ENCODE assay signal across 13 cellular contexts in genomic region chr9:134458111-134458845, GRCh38.
DNase-seq lines count a peak whose midpoint lies in the region; ATAC-seq and TF ChIP-seq lines count a peak whose summit lies in the region.
"Had no signal": no experiment of that assay in that cellular context is flagged by ENCODE, and none has a peak within 500 bp of the region (broad histone marks: within the 10 kb centered on the region; RNA-seq: fewer than 3 reads in every experiment).

No MANE protein-coding gene starts in this region.

- peaks cover 0 to 21% (median 6%) of the 10 kb centered on the region in 4 donors for H3K4me1 Mint-ChIP-seq in CD4-positive, CD25-positive, alpha-beta regulatory T cell

- TF ChIP-seq CTCF in left ventricle myocardium inferior (IDR thresholded peaks at IDR 0.05; ENCODE audit: borderline replicate concordance) (no peak), GM10266 (IDR thresholded peaks at IDR 0.05; ENCODE audit: control insufficient read depth, insufficient read depth, low read depth, missing control alignments) (no peak), upper lobe of right lung (IDR thresholded peaks at IDR 0.05) (no peak)

- H3K36me3 ChIP-seq in CD4-positive, CD25-positive, alpha-beta regulatory T cell (ENCODE audit: control insufficient read depth, insufficient read depth, low read length) = no peaks in the 10 kb centered on the region
- H3K36me3 ChIP-seq in left ventricle myocardium inferior = no peaks in the 10 kb centered on the region
- no peaks in the 10 kb centered on the region for H3K36me3 ChIP-seq in upper lobe of right lung
- H3K36me3 ChIP-seq: WERI-Rb-1 had no signal

- no peak for ATAC-seq in CD4-positive, CD25-positive, alpha-beta regulatory T cell (ENCODE audit: low read depth in 2 of 2)
- ATAC-seq in HG03571 (IDR thresholded peaks at IDR 0.05; ENCODE audit: unreplicated experiment) (no peak), upper lobe of right lung (no peak)
- ATAC-seq: body of pancreas had no signal

- H3K9me3 Mint-ChIP-seq in CD4-positive, CD25-positive, alpha-beta regulatory T cell = peaks cover 0 to 2% (median 0%) of the 10 kb centered on the region in 7 donors

- peak overlapping the region in 2 of 3 donors; percentile 20 to 96 for H3K27ac Mint-ChIP-seq in CD4-positive, CD25-positive, alpha-beta regulatory T cell

- peaks cover 18% of the 10 kb centered on the region for H3K4me1 ChIP-seq in CD4-positive, CD25-positive, alpha-beta regulatory T cell (ENCODE audit: control insufficient read depth, insufficient read depth, low read length, poor library complexity, severe bottlenecking)
- H3K4me1 ChIP-seq in left ventricle myocardium inferior (peaks cover 28% of the 10 kb centered on the region), upper lobe of right lung (peaks cover 17% of the 10 kb centered on the region)

- H3K4me3 ChIP-seq in CD4-positive, CD25-positive, alpha-beta regulatory T cell (ENCODE audit: low read depth, low read length) = no peak overlapping the region
- H3K4me3 ChIP-seq in left ventricle myocardium inferior (no peak overlapping the region), skin epidermis (no peak overlapping the region), upper lobe of right lung (no peak overlapping the region)
- H3K4me3 ChIP-seq: body of pancreas had no signal

- peaks cover 4% of the 10 kb centered on the region for H3K27me3 Mint-ChIP-seq in CD4-positive, CD25-positive, alpha-beta regulatory T cell

- H3K4me3 Mint-ChIP-seq in CD4-positive, CD25-positive, alpha-beta regulatory T cell = peak overlapping the region in 2 of 4 donors; percentile 41 to 71

- intact Hi-C loops in left ventricle myocardium inferior (cut with micrococcal nuclease) = no loop called here
- intact Hi-C loops in upper lobe of right lung (cut with DNase I) = no loop called here

- H3K27ac ChIP-seq in CD4-positive, CD25-positive, alpha-beta regulatory T cell (ENCODE audit: insufficient read depth, low read length, poor library complexity, severe bottlenecking) = no peak overlapping the region
- H3K27ac ChIP-seq in left ventricle myocardium inferior (replicated peaks) (peak overlapping the region; percentile 58), skin epidermis (peak overlapping the region in 13 of 21 experiments; percentile 21 to 95 (median 85)), upper lobe of right lung (no peak overlapping the region)
- H3K27ac ChIP-seq: body of pancreas, WERI-Rb-1 had no signal

- H3K27me3 ChIP-seq in CD4-positive, CD25-positive, alpha-beta regulatory T cell (ENCODE audit: control insufficient read depth, insufficient read depth, low read length) = no peaks in the 10 kb centered on the region
- H3K27me3 ChIP-seq in left ventricle myocardium inferior (ENCODE audit: low read depth) = no peaks in the 10 kb centered on the region
- H3K27me3 ChIP-seq in upper lobe of right lung = no peaks in the 10 kb centered on the region
- H3K27me3 ChIP-seq: body of pancreas had no signal

- no peak for DNase-seq in CD4-positive, CD25-positive, alpha-beta regulatory T cell
- DNase-seq in amniotic epithelial cell (ENCODE audit: low read depth) = peak; percentile 69
- no peak for DNase-seq in left ventricle myocardium inferior
- no peak for DNase-seq in GM10266 (ENCODE audit: extremely low spot score)
- DNase-seq in upper lobe of right lung = no peak
- DNase-seq in activated CD4-positive, alpha-beta T cell treated with anti-CD3 and anti-CD28 coated beads, Interleukin-2, amount 50 U/mL, for 4 hours = no peak
- DNase-seq: activated T-cell treated with anti-CD3 and anti-CD28 coated beads for 4 hours, Caco-2, NCI-H524 treated with DMSO at 0.1 percent for 48 hours, WERI-Rb-1 had no signal

- no peaks in the 10 kb centered on the region for H3K36me3 Mint-ChIP-seq in CD4-positive, CD25-positive, alpha-beta regulatory T cell

- no peaks in the 10 kb centered on the region for H3K9me3 ChIP-seq in CD4-positive, CD25-positive, alpha-beta regulatory T cell (ENCODE audit: control insufficient read depth in 2 of 2, low read length in 2 of 2)
- H3K9me3 ChIP-seq in left ventricle myocardium inferior (replicated peaks) = peaks cover 12% of the 10 kb centered on the region
- no peaks in the 10 kb centered on the region for H3K9me3 ChIP-seq in upper lobe of right lung
- H3K9me3 ChIP-seq: Caco-2 had no signal

Comparison
In these comparisons a context has a peak if more than half of its experiments do, and no peak if none do; other contexts are left out.
1. H3K27ac ChIP-seq: peak in left ventricle myocardium inferior (single experiment) and skin epidermis (13 of 21); none in CD4-positive, CD25-positive, alpha-beta regulatory T cell (single experiment) and upper lobe of right lung (single experiment).